ENCODE assay signal across 22 cellular contexts in genomic region chr2:86229221-86229620, GRCh38. TPM values are rescaled to one million over a fixed set of nuclear protein-coding genes. Genes with fewer than 3 reads are reported as not detected.
DNase-seq lines count a peak whose midpoint lies in the region; ATAC-seq, FAIRE-seq and TF ChIP-seq lines count a peak whose summit lies in the region.
"Had no signal": no experiment of that assay in that cellular context is flagged by ENCODE, and none has a peak within 500 bp of the region (broad histone marks: within the 10 kb centered on the region; RNA-seq: fewer than 3 reads in every experiment).

No MANE protein-coding gene starts in this region.

- DNase-seq in Karpas-422 (peak; percentile 84), RPMI8226 (peak; percentile 63), K562 (ENCODE audit: extremely low read depth in 1 of 4, low spot score in 3 of 4) (no peak), activated gamma-delta T cell treated with Interleukin-2 at 50 U/mL for 16 hours (no peak), dedifferentiated amniotic fluid mesenchymal stem cell (ENCODE audit: extremely low spot score) (no peak)
- no peak for DNase-seq in stimulated activated naive B cell treated with anti-CD40 and anti-IgM and Interleukin-4, amounts not matched to agents 10 μg/mL and 1 μg/mL and 100 μg/mL, for 72 hours
- DNase-seq: activated CD4-positive, CD25-positive, alpha-beta regulatory T cell treated with anti-CD3 and anti-CD28 coated beads, Interleukin-2, amount 50 U/mL, for 72 hours; activated naive CD8-positive, alpha-beta T cell treated with anti-CD3 and anti-CD28 coated beads for 36 hours; DND-41; mammary epithelial cell; NCI-H1694 treated with DMSO at 0.1 percent for 48 hours; NCI-H2227 treated with DMSO at 0.1 percent for 48 hours; pancreas; stimulated activated naive CD8-positive, alpha-beta T cell treated with anti-CD3 and anti-CD28 coated beads, Interleukin-15, Interleukin-2, amounts not matched to agents 100 U/mL and 50 U/mL, for 24 hours; T-helper 1 cell had no signal

- H3K27ac ChIP-seq in Karpas-422 (ENCODE audit: low read length) (peak overlapping the region; percentile 22; the same call in 1 of the 2 replicates), K562 (ENCODE audit: extremely low read depth, low read depth, low read length) (no peak overlapping the region)
- H3K27ac ChIP-seq: hepatocyte, pancreas had no signal

- TF ChIP-seq CTCF in K562 (IDR thresholded peaks at IDR 0.05 in 2 of 3, conservative IDR thresholded peaks at IDR 0.05 in 1 of 3; ENCODE audit: insufficient read depth in 2 of 3, low read depth in 1 of 3, low read length in 3 of 3), result no peak

- no peak for FAIRE-seq in K562 (lab: Jason Lieb, UNC)
- FAIRE-seq: H54, islet of Langerhans, pancreas had no signal

- TF ChIP-seq EP300 in K562 (IDR thresholded peaks at IDR 0.05; ENCODE audit: low read length), result no peak

- intact Hi-C loops in K562 (cut with micrococcal nuclease), result loop anchor here (10.0 kb wide), 1 partner anchor 404 kb away; no protein-coding TSS in a partner anchor

- POLR2A ChIA-PET in K562 (lab: Yijun Ruan, JAX), result no interaction called here

- no peak for ATAC-seq in K562
- peak; percentile 57 to 60 for ATAC-seq in stimulated activated naive B cell treated with anti-CD40 and anti-IgM and Interleukin-4, amounts not matched to agents 10 μg/mL and 1 μg/mL and 100 μg/mL, for 72 hours (replicated peaks)
- ATAC-seq in GM19397 (IDR thresholded peaks at IDR 0.05; ENCODE audit: unreplicated experiment), result no peak
- no peak for ATAC-seq in GM18505 (IDR thresholded peaks at IDR 0.05; ENCODE audit: unreplicated experiment)
- ATAC-seq: pancreas; sciatic nerve; stimulated activated naive CD8-positive, alpha-beta T cell treated with anti-CD3 and anti-CD28 coated beads, Interleukin-15, Interleukin-2, amounts not matched to agents 100 U/mL and 50 U/mL, for 24 hours had no signal

- no peak overlapping the region for H3K4me3 Mint-ChIP-seq in stimulated activated naive B cell treated with anti-CD40 and anti-IgM and Interleukin-4, amounts not matched to agents 10 μg/mL and 1 μg/mL and 100 μg/mL, for 72 hours
- H3K4me3 Mint-ChIP-seq: activated naive CD8-positive, alpha-beta T cell treated with anti-CD3 and anti-CD28 coated beads for 36 hours; type B pancreatic cell had no signal

- H3K9ac ChIP-seq in Karpas-422 (ENCODE audit: low read length) (peak overlapping the region; percentile 30), K562 (ENCODE audit: insufficient read depth in 1 of 2, low read depth in 2 of 2, low read length in 2 of 2) (peak overlapping the region in 1 of 2 experiments; percentile 52; a peak in 2 of 4 replicates)

- no peak for TF ChIP-seq RAD21 in K562 (CRISPR knock-in tag; conservative IDR thresholded peaks at IDR 0.05 in 1 of 2, IDR thresholded peaks at IDR 0.05 in 1 of 2)

- peaks cover 14% of the 10 kb centered on the region for H3K4me1 ChIP-seq in Karpas-422 (ENCODE audit: low read length)
- peaks cover 0 to 7% of the 10 kb centered on the region in 2 experiments; a peak in 3 of 5 replicates for H3K4me1 ChIP-seq in K562 (replicated peaks in 1 of 2; ENCODE audit: control insufficient read depth in 2 of 2, insufficient read depth in 2 of 2, low read length in 2 of 2)
- H3K4me1 ChIP-seq: pancreas had no signal

- H3K4me1 Mint-ChIP-seq in stimulated activated naive B cell treated with anti-CD40 and anti-IgM and Interleukin-4, amounts not matched to agents 10 μg/mL and 1 μg/mL and 100 μg/mL, for 72 hours, result peaks cover 33 to 42% of the 10 kb centered on the region in 2 donors

- H4K20me1 ChIP-seq in Karpas-422 (ENCODE audit: insufficient read depth, low read depth, low read length), result no peaks in the 10 kb centered on the region
- no peaks in the 10 kb centered on the region; the same call in 1 of the 2 replicates for H4K20me1 ChIP-seq in K562 (replicated peaks; ENCODE audit: control insufficient read depth, insufficient read depth, low read length)

- H3K79me2 ChIP-seq in Karpas-422 (ENCODE audit: low read length) (no peaks in the 10 kb centered on the region), K562 (ENCODE audit: control insufficient read depth, insufficient read depth, low read length) (no peaks in the 10 kb centered on the region)
- H3K79me2 ChIP-seq: hepatocyte had no signal

- H3K27ac Mint-ChIP-seq in stimulated activated naive B cell treated with anti-CD40 and anti-IgM and Interleukin-4, amounts not matched to agents 10 μg/mL and 1 μg/mL and 100 μg/mL, for 72 hours, result peak overlapping the region; percentile 21
- H3K27ac Mint-ChIP-seq: activated naive CD8-positive, alpha-beta T cell treated with anti-CD3 and anti-CD28 coated beads for 36 hours; type B pancreatic cell had no signal

- CTCF ChIA-PET in K562 (lab: Yijun Ruan, JAX; ENCODE audit: low intra/inter-chr PET ratio), result no interaction called here

- H3K27me3 ChIP-seq in Karpas-422 (ENCODE audit: low read length) (no peaks in the 10 kb centered on the region), K562 (ENCODE audit: control insufficient read depth in 2 of 2, insufficient read depth in 2 of 2, low read length in 2 of 2) (peaks cover 41 to 58% of the 10 kb centered on the region in 2 experiments; a peak in 4 of 5 replicates)
- H3K27me3 ChIP-seq: hepatocyte, pancreas had no signal

- BruUV-seq in K562 (replicated peaks; lab: Mats Ljungman, UMichigan), result no TSS peak

- H2AFZ ChIP-seq in Karpas-422 (ENCODE audit: low read length) (peak overlapping the region; percentile 53; the same call in 1 of the 2 replicates), K562 (ENCODE audit: low read depth, low read length) (no peak overlapping the region)
- H2AFZ ChIP-seq: hepatocyte had no signal

- no peaks in the 10 kb centered on the region for H3K36me3 Mint-ChIP-seq in stimulated activated naive B cell treated with anti-CD40 and anti-IgM and Interleukin-4, amounts not matched to agents 10 μg/mL and 1 μg/mL and 100 μg/mL, for 72 hours
- H3K36me3 Mint-ChIP-seq: activated naive CD8-positive, alpha-beta T cell treated with anti-CD3 and anti-CD28 coated beads for 36 hours; type B pancreatic cell had no signal

- WGBS in K562 (ENCODE audit: insufficient coverage, low coverage, missing lambda C conversion rate), result 5% methylated on average over 4 of the region's 4 CpGs

- no peaks in the 10 kb centered on the region for H3K9me2 ChIP-seq in Karpas-422 (replicated peaks; ENCODE audit: insufficient read depth, low read length)

- TF ChIP-seq POLR2A in K562 (conservative IDR thresholded peaks at IDR 0.05) (no peak), GM18505 (IDR thresholded peaks at IDR 0.05; ENCODE audit: borderline replicate concordance, extremely low read depth, insufficient read depth, insufficient read length) (no peak)

- H3K4me3 ChIP-seq in Karpas-422 (ENCODE audit: low read length) (no peak overlapping the region; the same call in 1 of the 2 replicates), K562 (no peak overlapping the region)
- H3K4me3 ChIP-seq: hepatocyte, pancreas had no signal

- peak overlapping the region; percentile 40 for H3K4me2 ChIP-seq in Karpas-422 (ENCODE audit: low read depth, low read length, poor library complexity, severe bottlenecking)
- H3K4me2 ChIP-seq in K562 (ENCODE audit: insufficient read depth, low read length), result no peak overlapping the region
- H3K4me2 ChIP-seq: hepatocyte had no signal

- H3K9me3 ChIP-seq in Karpas-422 (ENCODE audit: low read length) (no peaks in the 10 kb centered on the region), K562 (replicated peaks; ENCODE audit: control insufficient read depth, insufficient read depth, low read depth, low read length) (no peaks in the 10 kb centered on the region)
- H3K9me3 ChIP-seq: pancreas had no signal

- H3K9me1 ChIP-seq in K562 (ENCODE audit: control insufficient read depth, insufficient read depth, low read length), result no peaks in the 10 kb centered on the region

- H3K27me3 Mint-ChIP-seq in stimulated activated naive B cell treated with anti-CD40 and anti-IgM and Interleukin-4, amounts not matched to agents 10 μg/mL and 1 μg/mL and 100 μg/mL, for 72 hours, result peaks cover 0 to 5% of the 10 kb centered on the region in 2 donors
- H3K27me3 Mint-ChIP-seq: activated naive CD8-positive, alpha-beta T cell treated with anti-CD3 and anti-CD28 coated beads for 36 hours; type B pancreatic cell had no signal

- H3K36me3 ChIP-seq in Karpas-422 (ENCODE audit: insufficient read depth, low read length), result no peaks in the 10 kb centered on the region
- H3K36me3 ChIP-seq in K562 (ENCODE audit: control insufficient read depth, insufficient read depth, low read length), result no peaks in the 10 kb centered on the region
- H3K36me3 ChIP-seq: pancreas had no signal

- in situ Hi-C loops in K562 (cut with MboI), result no loop called here

- H3K9me3 Mint-ChIP-seq in stimulated activated naive B cell treated with anti-CD40 and anti-IgM and Interleukin-4, amounts not matched to agents 10 μg/mL and 1 μg/mL and 100 μg/mL, for 72 hours, result no peaks in the 10 kb centered on the region
- H3K9me3 Mint-ChIP-seq: activated naive CD8-positive, alpha-beta T cell treated with anti-CD3 and anti-CD28 coated beads for 36 hours; type B pancreatic cell had no signal

RNA-seq across cellular contexts. Expression of gene MRPL35, which starts 30.0 kb away (rescaled TPM):
- 45.8 and 73.9 TPM in 2 replicates for total RNA-seq in Karpas-422 (2014; rRNA removed; shearing (Covaris generic); ENCODE audit: low replicate concordance)
- total RNA-seq in K562 (2011; cell fraction: chromatin; rRNA removed; ENCODE audit: low replicate concordance), result 24.4 and 30.0 TPM in 2 replicates
- total RNA-seq in K562 (2011; cell fraction: nucleolus; rRNA removed), result 37.7 and 42.0 TPM in 2 replicates
- total RNA-seq in K562 (2011; cell fraction: nucleoplasm; rRNA removed), result 29.3 and 30.0 TPM in 2 replicates
- 85.5 and 118 TPM in 2 replicates for total RNA-seq in K562 (2014; rRNA removed)
- 210 and 223 TPM in 2 replicates for total RNA-seq in K562 (2014; rRNA removed; fragmentation: Illumina TruSeq; extraction: Trizol)
- total RNA-seq in K562 (2015; rRNA removed; fragmentation: Illumina TruSeq; extraction: Trizol), result 156 and 159 TPM in 2 replicates
- total RNA-seq in K562 (2021), result 100 and 120 TPM in 2 replicates
- polyA plus RNA-seq in K562 (2011; rRNA removed), result 159 and 254 TPM in 2 replicates
- polyA plus RNA-seq in K562 (2011; cell fraction: cytosol; rRNA removed), result 140 and 222 TPM in 2 replicates
- polyA plus RNA-seq in K562 (2011; cell fraction: nucleus; rRNA removed), result 80.2 and 83.9 TPM in 2 replicates
- polyA plus RNA-seq in K562 (2012), result 79.4 and 107 TPM in 2 replicates
- polyA plus RNA-seq in K562 (2014; fragmentation: Illumina TruSeq; extraction: Trizol), result 233 and 247 TPM in 2 replicates
- polyA plus RNA-seq in K562 (2014; fragmentation: Nextera tagmentation; extraction: Ambion mirVana), result 100 to 1,000 TPM; 166 to 180 TPM
- polyA plus RNA-seq in K562 (2014; rRNA removed), result 229 and 236 TPM in 2 replicates
- 52.6 and 74.0 TPM in 2 replicates for polyA minus RNA-seq in K562 (2011; rRNA and poly(A)+ RNA removed)
- 36.0 and 50.0 TPM in 2 replicates for polyA minus RNA-seq in K562 (2011; cell fraction: cytosol; rRNA and poly(A)+ RNA removed)
- polyA minus RNA-seq in K562 (2011; cell fraction: nucleus; rRNA and poly(A)+ RNA removed), result 21.9 and 31.7 TPM in 2 replicates

RNA-seq across cellular contexts. Expression of gene IMMT, which starts 34.0 kb away (rescaled TPM):
- 75.6 and 115 TPM in 2 replicates for total RNA-seq in Karpas-422 (2014; rRNA removed; shearing (Covaris generic); ENCODE audit: low replicate concordance)
- 126 and 186 TPM in 2 replicates for total RNA-seq in K562 (2011; cell fraction: chromatin; rRNA removed; ENCODE audit: low replicate concordance)
- total RNA-seq in K562 (2011; cell fraction: nucleolus; rRNA removed), result 67.8 and 69.7 TPM in 2 replicates
- total RNA-seq in K562 (2011; cell fraction: nucleoplasm; rRNA removed), result 91.2 and 93.2 TPM in 2 replicates
- 117 and 121 TPM in 2 replicates for total RNA-seq in K562 (2014; rRNA removed)
- 136 and 150 TPM in 2 replicates for total RNA-seq in K562 (2014; rRNA removed; fragmentation: Illumina TruSeq; extraction: Trizol)
- total RNA-seq in K562 (2015; rRNA removed; fragmentation: Illumina TruSeq; extraction: Trizol), result 113 and 119 TPM in 2 replicates
- total RNA-seq in K562 (2021), result 154 and 160 TPM in 2 replicates
- polyA plus RNA-seq in K562 (2011; rRNA removed), result 84.5 and 140 TPM in 2 replicates
- 58.0 and 63.5 TPM in 2 replicates for polyA plus RNA-seq in K562 (2011; cell fraction: cytosol; rRNA removed)
- polyA plus RNA-seq in K562 (2011; cell fraction: nucleus; rRNA removed), result 45.7 and 56.5 TPM in 2 replicates
- polyA plus RNA-seq in K562 (2012), result 116 and 117 TPM in 2 replicates
- 146 and 184 TPM in 2 replicates for polyA plus RNA-seq in K562 (2014; fragmentation: Illumina TruSeq; extraction: Trizol)
- 100 to 1,000 TPM; 153 to 294 TPM for polyA plus RNA-seq in K562 (2014; fragmentation: Nextera tagmentation; extraction: Ambion mirVana)
- 138 and 150 TPM in 2 replicates for polyA plus RNA-seq in K562 (2014; rRNA removed)
- 120 and 149 TPM in 2 replicates for polyA minus RNA-seq in K562 (2011; rRNA and poly(A)+ RNA removed)
- polyA minus RNA-seq in K562 (2011; cell fraction: cytosol; rRNA and poly(A)+ RNA removed), result 57.3 and 73.7 TPM in 2 replicates
- 37.7 and 46.2 TPM in 2 replicates for polyA minus RNA-seq in K562 (2011; cell fraction: nucleus; rRNA and poly(A)+ RNA removed)

Comparison
In these comparisons a context has a peak if more than half of its experiments do, and no peak if none do; other contexts are left out.
1. DNase-seq: peak in Karpas-422 (single experiment) and RPMI8226 (single experiment); none in K562 (0 of 4), stimulated activated naive B cell treated with anti-CD40 and anti-IgM and Interleukin-4, amounts not matched to agents 10 μg/mL and 1 μg/mL and 100 μg/mL, for 72 hours (single experiment), activated gamma-delta T cell treated with Interleukin-2 at 50 U/mL for 16 hours (single experiment) and dedifferentiated amniotic fluid mesenchymal stem cell (single experiment).
2. ATAC-seq: peak in stimulated activated naive B cell treated with anti-CD40 and anti-IgM and Interleukin-4, amounts not matched to agents 10 μg/mL and 1 μg/mL and 100 μg/mL, for 72 hours (2 of 2); none in K562 (single experiment), GM19397 (single experiment) and GM18505 (single experiment).